In genomic region chr1:94205639-94206038, GRCh38 we compare ENCODE assay signal across 19 cellular contexts. TPM values are rescaled to one million over a fixed set of nuclear protein-coding genes. Genes with fewer than 3 reads are reported as not detected.
A peak's percentile ranks its signal among the peaks of the same experiment; 100 is the strongest.
DNase-seq lines count a peak whose midpoint lies in the region; ATAC-seq and TF ChIP-seq lines count a peak whose summit lies in the region.
"Had no signal": no experiment of that assay in that cellular context is flagged by ENCODE, and none has a peak within 500 bp of the region (broad histone marks: within the 10 kb centered on the region; RNA-seq: fewer than 3 reads in every experiment).

No MANE protein-coding gene starts in this region.

- no TSS peak for BruUV-seq in PC-9 (replicated peaks; lab: Mats Ljungman, UMichigan)

- H3K9me3 ChIP-seq in PC-9 (ENCODE audit: insufficient read depth, low read depth), result peaks cover 7% of the 10 kb centered on the region

- peaks cover 98% of the 10 kb centered on the region for H3F3A ChIP-seq in PC-9 (ENCODE audit: insufficient read depth, low read depth)

- H3K4me2 ChIP-seq in PC-9, result no peak overlapping the region
- H3K4me2 ChIP-seq: A549, BLaER1 had no signal

- no peaks in the 10 kb centered on the region for H3K9me2 ChIP-seq in PC-9 (ENCODE audit: insufficient read depth)

- DNase-seq in GM03348 (ENCODE audit: low spot score) (peak; percentile 31), PC-9 (no peak), chondrocyte (ENCODE audit: low spot score) (no peak), left lobe of liver (ENCODE audit: low spot score) (no peak), C1 segment of cervical spinal cord (lab: John Stamatoyannopoulos, UW) (no peak)
- DNase-seq: AML-193; Calu3; CD4-positive, CD25-positive, alpha-beta regulatory T cell; DMS 273 treated with DMSO at 0.1 percent for 48 hours; DMS79 treated with DMSO at 0.1 percent for 48 hours; GOT3; H9; KG1 had no signal

- H3K27ac Mint-ChIP-seq in chondrocyte (ENCODE audit: unreplicated experiment), result peak overlapping the region; percentile 45
- H3K27ac Mint-ChIP-seq: CD4-positive, CD25-positive, alpha-beta regulatory T cell; H9; IgD-negative memory B cell had no signal

- H3K4me1 ChIP-seq in PC-9 (replicated peaks; ENCODE audit: insufficient read depth), result peaks cover 4% of the 10 kb centered on the region; the same call in 1 of the 2 replicates
- H3K4me1 ChIP-seq: A549, BLaER1 had no signal

- ATAC-seq in GM18909 (IDR thresholded peaks at IDR 0.05; ENCODE audit: poor library complexity, unreplicated experiment), result no peak
- no peak for ATAC-seq in left lobe of liver
- ATAC-seq in HG03521 (IDR thresholded peaks at IDR 0.05; ENCODE audit: unreplicated experiment), result no peak
- ATAC-seq: A549, GM12878 had no signal

- POLR2A ChIA-PET in PC-9 (lab: Charles Lee; ENCODE audit: unreplicated experiment), result interaction anchor here (0.6 to 1.3 kb wide), 4 partner anchors 10 to 215 kb away, joined by 3 to 7 read pairs (median 4); no protein-coding TSS in a partner anchor

- peaks cover 4% of the 10 kb centered on the region for H3K9me3 Mint-ChIP-seq in chondrocyte (ENCODE audit: low read depth)
- H3K9me3 Mint-ChIP-seq: CD4-positive, CD25-positive, alpha-beta regulatory T cell; H9 had no signal

- peaks cover 87% of the 10 kb centered on the region for H3K36me3 ChIP-seq in PC-9 (ENCODE audit: low read depth)

- peaks cover 31% of the 10 kb centered on the region for H3K36me3 Mint-ChIP-seq in chondrocyte (ENCODE audit: low read depth)
- H3K36me3 Mint-ChIP-seq: CD4-positive, CD25-positive, alpha-beta regulatory T cell; IgD-negative memory B cell had no signal

- no peak overlapping the region for H2AFZ ChIP-seq in PC-9

- H3K79me2 ChIP-seq in PC-9 (ENCODE audit: low read depth), result peaks cover 88% of the 10 kb centered on the region

- H3K4me3 ChIP-seq in PC-9, result no peak overlapping the region
- H3K4me3 ChIP-seq: A549, BLaER1, GM12878 had no signal

- no peak for TF ChIP-seq CTCF in PC-9 (conservative IDR thresholded peaks at IDR 0.05)
- no peak for TF ChIP-seq CTCF in chondrocyte (IDR thresholded peaks at IDR 0.05)

- H4K20me1 ChIP-seq in PC-9 (ENCODE audit: insufficient read depth), result peaks cover 21% of the 10 kb centered on the region
- H4K20me1 ChIP-seq: BLaER1 had no signal

- peak overlapping the region; percentile 23 for H3K27ac ChIP-seq in PC-9
- H3K27ac ChIP-seq: A549, BLaER1 had no signal

- H3K27me3 Mint-ChIP-seq in chondrocyte (ENCODE audit: low read depth), result no peaks in the 10 kb centered on the region
- H3K27me3 Mint-ChIP-seq: CD4-positive, CD25-positive, alpha-beta regulatory T cell had no signal

- CTCF ChIA-PET in PC-9 (lab: Charles Lee), result no interaction called here

- no peak overlapping the region for H3K4me3 Mint-ChIP-seq in chondrocyte (ENCODE audit: unreplicated experiment)
- H3K4me3 Mint-ChIP-seq: CD4-positive, CD25-positive, alpha-beta regulatory T cell; H9; IgD-negative memory B cell had no signal

- H3K27me3 ChIP-seq in PC-9 (ENCODE audit: insufficient read depth, low read depth), result no peaks in the 10 kb centered on the region
- H3K27me3 ChIP-seq: BLaER1 had no signal

- intact Hi-C loops in PC-9 (cut with micrococcal nuclease; ENCODE audit: unreplicated experiment), result no loop called here

- H3K4me1 Mint-ChIP-seq in chondrocyte (ENCODE audit: low read depth), result peaks cover 15% of the 10 kb centered on the region
- H3K4me1 Mint-ChIP-seq: CD4-positive, CD25-positive, alpha-beta regulatory T cell; IgD-negative memory B cell had no signal

RNA-seq across cellular contexts. Expression of gene ARHGAP29, which starts 31.7 kb away (rescaled TPM):
- 123 and 137 TPM in 2 replicates for total RNA-seq in PC-9 (2021)
- total RNA-seq in chondrocyte, result 44.0 to 44.8 TPM (median 44.7 TPM) in 3 replicates
- 20.3 TPM for total RNA-seq in left lobe of liver
- total RNA-seq: CD4-positive, CD25-positive, alpha-beta regulatory T cell had no signal
